Comparison of ENCODE assay signal across 5 cellular contexts in the genomic region with DNA sequence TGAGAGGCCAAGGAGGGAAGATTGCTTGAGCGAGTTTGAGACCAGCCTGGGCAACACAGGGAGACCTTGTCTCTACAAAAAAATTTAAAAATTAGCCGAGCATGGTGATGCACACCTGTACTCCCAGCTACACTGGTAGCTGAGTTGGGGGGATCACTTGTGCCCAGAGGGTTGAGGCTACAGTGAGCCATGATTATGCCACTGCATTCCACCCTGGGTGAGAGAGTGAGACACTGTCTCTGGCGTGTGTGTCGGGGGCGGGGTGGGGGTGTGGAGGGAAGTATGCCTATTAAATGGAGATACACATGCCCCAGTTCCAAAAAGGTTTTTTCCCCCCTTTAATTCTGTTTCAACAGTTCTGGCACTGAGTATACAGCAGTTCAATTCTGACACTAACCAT.
"Had no signal": no experiment of that assay in that cellular context is flagged by ENCODE, and none has a peak within 500 bp of the region (broad histone marks: within the 10 kb centered on the region; RNA-seq: fewer than 3 reads in every experiment).

No MANE protein-coding gene starts in this region.

- H3K4me3 ChIP-seq: GM23248, K562 had no signal

- H3K27ac ChIP-seq: GM23248 had no signal

- H3K4me3 Mint-ChIP-seq: H9 had no signal

- ATAC-seq: K562 had no signal

- DNase-seq: GM23248, H9, HCEC 1CT, IMR-90 had no signal

- H3K27ac Mint-ChIP-seq: H9 had no signal
